17 cellular contexts compared by ENCODE assay signal in the genomic region with DNA sequence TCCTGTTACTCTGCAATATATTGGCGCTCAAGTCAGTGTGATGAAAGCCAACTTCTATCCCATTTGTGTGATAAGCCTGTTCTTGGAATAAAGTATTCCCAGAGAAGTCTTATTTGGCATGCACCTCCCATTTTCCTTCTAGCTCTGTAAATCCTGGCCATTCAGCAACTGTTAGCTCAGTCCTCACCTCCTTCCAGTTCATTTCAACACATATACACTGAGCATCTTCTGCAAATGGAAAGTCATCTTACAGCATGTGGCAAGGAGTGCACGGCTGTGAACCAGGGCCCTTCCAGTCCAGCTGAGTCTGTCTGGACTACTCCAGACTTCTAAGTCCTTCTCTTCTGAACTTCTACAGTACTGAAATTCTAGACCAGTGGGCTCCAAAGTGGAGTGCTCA. TPM values are rescaled to one million over a fixed set of nuclear protein-coding genes. Genes with fewer than 3 reads are reported as not detected.
DNase-seq lines count a peak whose midpoint lies in the region; ATAC-seq, FAIRE-seq and TF ChIP-seq lines count a peak whose summit lies in the region.
"Had no signal": no experiment of that assay in that cellular context is flagged by ENCODE, and none has a peak within 500 bp of the region (broad histone marks: within the 10 kb centered on the region; RNA-seq: fewer than 3 reads in every experiment).

No MANE protein-coding gene starts in this region.

- ATAC-seq in Right ventricle myocardium superior (ENCODE audit: poor library complexity) (peak; percentile 77), sciatic nerve (peak; percentile 78)
- ATAC-seq: GM12878 had no signal

- POLR2A ChIA-PET in H1 (lab: Charles Lee; ENCODE audit: partially characterized antibody): interaction anchor here (0.7 to 1.6 kb wide), 6 partner anchors 9 to 53 kb away, joined by 3 to 6 read pairs (median 4); a partner anchor contains a TSS

- no peak overlapping the region for H4K8ac ChIP-seq in H1 (ENCODE audit: extremely low read depth, insufficient read depth, low read length)

- no peak overlapping the region; the same call in 1 of the 2 replicates for H3K18ac ChIP-seq in H1 (ENCODE audit: extremely low read depth, low read length)

- peaks cover 3% of the 10 kb centered on the region; the same call in 1 of the 2 replicates for H3K79me1 ChIP-seq in H1 (ENCODE audit: low read depth, low read length)

- H3K36me3 ChIP-seq in H1 (ENCODE audit: control insufficient read depth in 2 of 4, insufficient read depth in 4 of 4, low read length in 3 of 4): no peaks in the 10 kb centered on the region
- no peaks in the 10 kb centered on the region for H3K36me3 ChIP-seq in iPS-20b (ENCODE audit: insufficient read depth, low read depth, low read length)

- H2BK12ac ChIP-seq in H1 (ENCODE audit: low read depth, low read length): no peak overlapping the region

- no peak overlapping the region for H2BK15ac ChIP-seq in H1 (ENCODE audit: low read length)

- no peak overlapping the region for H2AFZ ChIP-seq in H1 (ENCODE audit: low read length)

- peak overlapping the region; percentile 20 for H4K91ac ChIP-seq in H1 (replicated peaks; ENCODE audit: insufficient read length, low read length)

- no peak for DNase-seq in Right ventricle myocardium superior
- DNase-seq in cardiac septum (ENCODE audit: low spot score): no peak
- DNase-seq in H1 (ENCODE audit: low read depth in 1 of 2, low spot score in 2 of 2): no peak
- DNase-seq in sciatic nerve (ENCODE audit: low spot score): no peak
- no peak for DNase-seq in DMS79 treated with DMSO at 0.1 percent for 48 hours (lab: John Stamatoyannopoulos, UW)
- DNase-seq in activated CD4-positive, alpha-beta T cell treated with anti-CD3 and anti-CD28 coated beads for 48 hours: no peak
- no peak for DNase-seq in putamen (ENCODE audit: low spot score)
- DNase-seq: 8988T, EL, MV-4-11, NCI-H187 treated with DMSO at 0.1 percent for 48 hours, NCI-H345, NCI-H524 treated with DMSO at 0.1 percent for 48 hours, RPMI8226 had no signal

- H4K20me1 ChIP-seq in H1 (replicated peaks in 1 of 2; ENCODE audit: control insufficient read depth in 1 of 2, insufficient read depth in 2 of 2, low read length in 2 of 2): no peaks in the 10 kb centered on the region

- H3K4me1 ChIP-seq in H1 (replicated peaks in 1 of 4; ENCODE audit: control insufficient read depth in 3 of 4, insufficient read depth in 4 of 4, low read length in 3 of 4) (peaks cover 10 to 38% (median 30%) of the 10 kb centered on the region in 4 experiments; a peak in 5 of 7 replicates), iPS-20b (ENCODE audit: insufficient read depth, low read length) (peaks cover 80% of the 10 kb centered on the region)

- H3K56ac ChIP-seq in H1 (replicated peaks; ENCODE audit: insufficient read length, low read depth, low read length): no peak overlapping the region

- peak overlapping the region; percentile 9 for H2BK120ac ChIP-seq in H1 (replicated peaks; ENCODE audit: low read depth, low read length)

- H3K27me3 ChIP-seq in H1 (replicated peaks in 1 of 4; ENCODE audit: control insufficient read depth in 3 of 4, extremely low read depth in 1 of 4, insufficient read depth in 3 of 4, low read length in 3 of 4) (no peaks in the 10 kb centered on the region), iPS-20b (ENCODE audit: insufficient read depth, low read length) (no peaks in the 10 kb centered on the region)

- H3K9me3 ChIP-seq in H1 (ENCODE audit: insufficient read depth in 2 of 2, low read depth in 1 of 2, low read length in 1 of 2): no peaks in the 10 kb centered on the region
- H3K9me3 ChIP-seq in iPS-20b (ENCODE audit: insufficient read depth, low read depth, low read length): no peaks in the 10 kb centered on the region

- H3K27ac ChIP-seq in H1 (ENCODE audit: low read depth, low read length) (no peak overlapping the region), iPS-20b (ENCODE audit: low read length) (peak overlapping the region; percentile 21)
- H3K27ac ChIP-seq: KMS-11 had no signal

- no peak overlapping the region for H3K9ac ChIP-seq in H1 (replicated peaks in 1 of 4; ENCODE audit: extremely low read depth in 1 of 4, low read depth in 3 of 4, low read length in 3 of 4)
- H3K9ac ChIP-seq in iPS-20b (ENCODE audit: low read depth, low read length): no peak overlapping the region; the same call in 1 of the 2 replicates
- H3K9ac ChIP-seq: KMS-11 had no signal

- no peak for TF ChIP-seq EP300 in H1 (IDR thresholded peaks at IDR 0.05; ENCODE audit: borderline replicate concordance in 1 of 2, low read depth in 2 of 2, low read length in 2 of 2)

- no peak for TF ChIP-seq RAD21 in H1 (IDR thresholded peaks at IDR 0.05 in 1 of 2, conservative IDR thresholded peaks at IDR 0.05 in 1 of 2; ENCODE audit: low read depth in 2 of 2, low read length in 2 of 2)

- 83% methylated on average over 2 of the region's 2 CpGs; no CpG with 5 or more reads in 1 of the 2 experiments for WGBS in H1 (ENCODE audit: extremely low coverage in 1 of 2, insufficient coverage in 1 of 2, insufficient read length in 1 of 2, insufficient replicate concordance in 2 of 2, low coverage in 1 of 2, low lambda C conversion rate in 2 of 2, missing lambda C conversion rate in 1 of 2), 2 experiments

- H2AK5ac ChIP-seq in H1 (ENCODE audit: low read depth, low read length): no peak overlapping the region

- no peak overlapping the region for H3K4ac ChIP-seq in H1 (replicated peaks; ENCODE audit: insufficient read length, low read depth, low read length)

- no peak overlapping the region for H2BK20ac ChIP-seq in H1 (ENCODE audit: low read length)

- no peak for TF ChIP-seq POLR2A in H1 (IDR thresholded peaks at IDR 0.05; ENCODE audit: control extremely low read depth in 1 of 2, low read depth in 2 of 2, low read length in 2 of 2)

- H3K14ac ChIP-seq in H1 (ENCODE audit: insufficient read length): no peak overlapping the region

- H3K4me3 ChIP-seq in H1 (ENCODE audit: extremely low read depth in 1 of 4, insufficient read depth in 2 of 4, low read depth in 3 of 4, low read length in 4 of 4) (no peak overlapping the region), iPS-20b (ENCODE audit: low read length) (no peak overlapping the region)
- H3K4me3 ChIP-seq: GM12878 had no signal

- no peaks in the 10 kb centered on the region; the same call in 1 of the 2 replicates for H3K23me2 ChIP-seq in H1 (ENCODE audit: low read depth, low read length)

- H3K4me2 ChIP-seq in H1 (ENCODE audit: insufficient read depth in 1 of 2, low read depth in 2 of 2, low read length in 2 of 2): peak overlapping the region in 1 of 2 experiments; percentile 33; a peak in 2 of 4 replicates
- H3K4me2 ChIP-seq: KMS-11 had no signal

- H3K79me2 ChIP-seq in H1 (ENCODE audit: control insufficient read depth in 1 of 2, insufficient read depth in 2 of 2, low read length in 2 of 2): peaks cover 0 to 99% of the 10 kb centered on the region in 2 experiments; a peak in 3 of 4 replicates

- CTCF ChIA-PET in H1 (lab: Charles Lee; ENCODE audit: partially characterized antibody): interaction anchor here (1.5 to 2.3 kb wide), 3 partner anchors 15 to 375 kb away, joined by 3 to 6 read pairs (median 5); no protein-coding TSS in a partner anchor

- no peak overlapping the region for H4K5ac ChIP-seq in H1 (ENCODE audit: insufficient read length, low read depth, low read length)

- no peak overlapping the region for H3K23ac ChIP-seq in H1 (ENCODE audit: insufficient read length)

- no peak for FAIRE-seq in H1 (lab: Jason Lieb, UNC)
- FAIRE-seq: GM12878 had no signal

- no peak for TF ChIP-seq CTCF in H1 (IDR thresholded peaks at IDR 0.05; ENCODE audit: control extremely low read depth in 1 of 3, insufficient read depth in 1 of 3, low read depth in 1 of 3, low read length in 3 of 3)

- intact Hi-C loops in Right ventricle myocardium superior (cut with DNase I) (no loop called here), cardiac septum (cut with DNase I) (no loop called here), sciatic nerve (cut with DNase I) (no loop called here)

- no peak overlapping the region for H2BK5ac ChIP-seq in H1 (ENCODE audit: low read depth, low read length)

TF ChIP-seq in H1, 55 proteins besides CTCF, POLR2A, EP300 and RAD21 (continues in another document):
- TF ChIP-seq, protein P1, sequence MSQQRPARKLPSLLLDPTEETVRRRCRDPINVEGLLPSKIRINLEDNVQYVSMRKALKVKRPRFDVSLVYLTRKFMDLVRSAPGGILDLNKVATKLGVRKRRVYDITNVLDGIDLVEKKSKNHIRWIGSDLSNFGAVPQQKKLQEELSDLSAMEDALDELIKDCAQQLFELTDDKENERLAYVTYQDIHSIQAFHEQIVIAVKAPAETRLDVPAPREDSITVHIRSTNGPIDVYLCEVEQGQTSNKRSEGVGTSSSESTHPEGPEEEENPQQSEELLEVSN (IDR thresholded peaks at IDR 0.05): no peak
- no peak for TF ChIP-seq RXRA (IDR thresholded peaks at IDR 0.05; ENCODE audit: insufficient read depth, low read depth, low read length)
- no peak for TF ChIP-seq HDAC2 (IDR thresholded peaks at IDR 0.05; ENCODE audit: borderline replicate concordance in 1 of 2, low read depth in 2 of 2, low read length in 2 of 2)
- no peak for TF ChIP-seq EGR1 (IDR thresholded peaks at IDR 0.05; ENCODE audit: borderline replicate concordance, low read depth, low read length)
- no peak for TF ChIP-seq SP1 (IDR thresholded peaks at IDR 0.05; ENCODE audit: low read depth, low read length)
- TF ChIP-seq BRCA1 (IDR thresholded peaks at IDR 0.05; ENCODE audit: low read depth, low read length): no peak
- TF ChIP-seq NRF1 (IDR thresholded peaks at IDR 0.05; ENCODE audit: low read depth, low read length): no peak
- TF ChIP-seq CREB1 (IDR thresholded peaks at IDR 0.05): no peak

RNA-seq across cellular contexts. Expression of a gene that starts 53.1 kb away (rescaled TPM):
- total RNA-seq in Right ventricle myocardium superior: 71.1 TPM
- total RNA-seq in cardiac septum: 144 TPM
- 177 and 189 TPM in 2 replicates for total RNA-seq in H1 (2021; fragmentation: NEBNext Ultra II Directional; extraction: Animal tissue kit (Norgen Biotek cat#: 25700))
- 55.3 and 67.3 TPM in 2 replicates for polyA plus RNA-seq in H1 (2011; rRNA removed)
- polyA plus RNA-seq in H1 (2011; cell fraction: cytosol; rRNA removed): 93.6 TPM
- 196 TPM for polyA plus RNA-seq in H1 (2011; cell fraction: nucleus; rRNA removed)
- polyA plus RNA-seq in H1 (2012, experiment 1 of 2): 106 to 126 TPM (median 119 TPM) in 4 replicates
- 30.9 TPM for polyA plus RNA-seq in H1 (2012, experiment 2 of 2)
- 376 TPM for polyA plus RNA-seq in H1 (2013, experiment 1 of 2)
- 381 TPM for polyA plus RNA-seq in H1 (2013, experiment 2 of 2)
- 116 and 136 TPM in 2 replicates for polyA minus RNA-seq in H1 (2011; rRNA and poly(A)+ RNA removed)
- 78.2 TPM for polyA minus RNA-seq in H1 (2011; cell fraction: cytosol; rRNA and poly(A)+ RNA removed)
- 202 TPM for polyA minus RNA-seq in H1 (2011; cell fraction: nucleus; rRNA and poly(A)+ RNA removed)
- total RNA-seq in sciatic nerve: 82.3 TPM
